In the genomic region with DNA sequence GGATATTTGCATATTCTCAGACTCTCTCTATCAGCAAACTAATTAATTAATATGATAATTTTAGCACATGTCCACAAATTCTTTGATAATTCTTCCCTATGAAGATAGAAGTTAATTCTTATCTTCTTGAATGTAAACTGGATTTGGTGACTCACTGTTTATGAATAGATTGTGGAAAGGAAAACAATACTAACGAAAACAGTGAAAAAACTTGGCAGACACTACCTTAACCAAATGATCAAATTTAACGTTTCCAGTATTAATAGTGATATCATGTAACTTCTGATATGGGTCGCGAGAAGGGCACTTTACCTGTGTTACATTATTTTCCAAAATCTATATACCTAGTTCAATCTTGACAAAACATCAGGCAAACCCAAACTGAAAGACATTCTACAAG, we compare ENCODE assay signal across 28 cellular contexts.
"Had no signal": no experiment of that assay in that cellular context is flagged by ENCODE, and none has a peak within 500 bp of the region (broad histone marks: within the 10 kb centered on the region; RNA-seq: fewer than 3 reads in every experiment).

No MANE protein-coding gene starts in this region.

- H3K27ac ChIP-seq: colonic mucosa, coronary artery, dorsolateral prefrontal cortex, epithelial cell of prostate, esophagus muscularis mucosa, esophagus squamous epithelium, foreskin keratinocyte, gastrocnemius medialis, gastroesophageal sphincter, heart left ventricle, heart right ventricle had no signal

- FAIRE-seq: colon, endometrium, endothelial cell of umbilical vein, frontal cortex had no signal

- ATAC-seq: effector memory CD8-positive, alpha-beta T cell; esophagus mucosa; foreskin keratinocyte; gastrocnemius medialis; gastroesophageal sphincter; heart left ventricle; heart right ventricle had no signal

- DNase-seq: colonic mucosa; cortex of kidney; dermis blood vessel endothelial cell; dorsolateral prefrontal cortex; effector CD4-positive, alpha-beta T cell; effector CD8-positive, alpha-beta T cell; effector memory CD4-positive, alpha-beta T cell; effector memory CD8-positive, alpha-beta T cell; endodermal cell; erythroblast; esophagus squamous epithelium; foreskin fibroblast; foreskin keratinocyte; foreskin melanocyte; gastrocnemius medialis; glutamatergic neuron; head of caudate nucleus; heart left ventricle; heart right ventricle had no signal

- H3K4me3 ChIP-seq: colonic mucosa, coronary artery, dorsolateral prefrontal cortex, esophagus muscularis mucosa, esophagus squamous epithelium, gastrocnemius medialis, gastroesophageal sphincter, heart left ventricle, heart right ventricle had no signal

- H3K27me3 ChIP-seq: colonic mucosa, dorsolateral prefrontal cortex, esophagus muscularis mucosa, esophagus squamous epithelium, foreskin keratinocyte, gastrocnemius medialis, gastroesophageal sphincter, heart left ventricle, heart right ventricle had no signal

- H3K36me3 ChIP-seq: colonic mucosa, esophagus muscularis mucosa, esophagus squamous epithelium, gastrocnemius medialis, gastroesophageal sphincter, heart left ventricle, heart right ventricle had no signal

- H3K4me1 ChIP-seq: colonic mucosa, esophagus muscularis mucosa, esophagus squamous epithelium, foreskin keratinocyte, gastrocnemius medialis, gastroesophageal sphincter, heart left ventricle, heart right ventricle had no signal

- H3K9me3 ChIP-seq: colonic mucosa, esophagus muscularis mucosa, esophagus squamous epithelium, gastrocnemius medialis, gastroesophageal sphincter, heart left ventricle, heart right ventricle had no signal
